ENCODE assay signal across 6 cellular contexts in the genomic region with DNA sequence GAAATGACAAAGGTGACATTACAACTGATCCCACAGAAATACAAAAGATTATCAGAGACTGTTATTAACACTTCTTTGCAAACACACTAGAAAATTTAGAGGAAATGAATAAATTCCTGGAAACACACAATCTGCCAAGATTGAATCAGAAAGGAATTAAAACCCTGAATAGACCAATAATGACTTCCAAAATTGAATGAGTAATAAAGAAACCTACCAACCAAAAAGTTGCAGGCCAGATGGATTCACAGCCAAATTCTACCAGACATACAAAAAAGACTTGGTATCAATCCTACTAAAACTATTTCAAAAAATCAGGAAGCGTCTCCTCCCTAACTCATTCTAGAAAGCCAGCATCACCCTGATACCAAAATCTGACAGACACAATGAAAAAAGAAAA.
"Had no signal": no experiment of that assay in that cellular context is flagged by ENCODE, and none has a peak within 500 bp of the region (broad histone marks: within the 10 kb centered on the region; RNA-seq: fewer than 3 reads in every experiment).

No MANE protein-coding gene starts in this region.

- H3K27ac Mint-ChIP-seq: HFFc6, IgD-negative memory B cell had no signal

- DNase-seq: GM23248, GOT3, H7, HFFc6, KBM-7 had no signal

- H3K4me1 Mint-ChIP-seq: IgD-negative memory B cell had no signal

- H3K4me3 Mint-ChIP-seq: HFFc6, IgD-negative memory B cell had no signal
